ENCODE assay signal across 17 cellular contexts in genomic region chr17:58313815-58314705, GRCh38. TPM values are rescaled to one million over a fixed set of nuclear protein-coding genes. Genes with fewer than 3 reads are reported as not detected.
DNase-seq lines count a peak whose midpoint lies in the region; ATAC-seq and TF ChIP-seq lines count a peak whose summit lies in the region.
"Had no signal": no experiment of that assay in that cellular context is flagged by ENCODE, and none has a peak within 500 bp of the region (broad histone marks: within the 10 kb centered on the region; RNA-seq: fewer than 3 reads in every experiment).

No MANE protein-coding gene starts in this region.

- no peaks in the 10 kb centered on the region for H3K27me3 ChIP-seq in CD4-positive, CD25-positive, alpha-beta regulatory T cell (ENCODE audit: control insufficient read depth, insufficient read depth, low read length)
- no peaks in the 10 kb centered on the region for H3K27me3 ChIP-seq in BE2C
- H3K27me3 ChIP-seq: right lobe of liver had no signal

- H3K27ac Mint-ChIP-seq in CD4-positive, CD25-positive, alpha-beta regulatory T cell, result peak overlapping the region; percentile 21 to 67 (median 63)
- H3K27ac Mint-ChIP-seq in endothelial cell (ENCODE audit: unreplicated experiment), result no peak overlapping the region

- no peak for TF ChIP-seq CTCF in endothelial cell (IDR thresholded peaks at IDR 0.05; ENCODE audit: unreplicated experiment)
- TF ChIP-seq CTCF in BE2C (IDR thresholded peaks at IDR 0.05; ENCODE audit: low read depth, low read length), result no peak

- DNase-seq in 8988T (peak; percentile 7), NCI-H524 treated with DMSO at 0.1 percent for 48 hours (lab: John Stamatoyannopoulos, UW) (peak; percentile 65), endothelial cell (ENCODE audit: low spot score) (peak; percentile 0), BE2C (no peak), dedifferentiated amniotic fluid mesenchymal stem cell (ENCODE audit: extremely low spot score) (no peak), A172 (ENCODE audit: low spot score) (no peak)
- no peak for DNase-seq in CD4-positive, CD25-positive, alpha-beta regulatory T cell
- DNase-seq: C1 segment of cervical spinal cord; cortex of kidney; mesenchymal stem cell; NCI-H2081; right lobe of liver; SIG-M5; stimulated activated CD4-positive, alpha-beta T cell treated with anti-CD3 and anti-CD28 coated beads, Interleukin-2, amount 100 ng/mL, for 24 hours had no signal

- H3K36me3 ChIP-seq in CD4-positive, CD25-positive, alpha-beta regulatory T cell (ENCODE audit: control insufficient read depth, insufficient read depth, low read length), result no peaks in the 10 kb centered on the region
- no peaks in the 10 kb centered on the region for H3K36me3 ChIP-seq in BE2C
- H3K36me3 ChIP-seq: HAP-1, right lobe of liver had no signal

- peaks cover 15% of the 10 kb centered on the region for H3K36me3 Mint-ChIP-seq in CD4-positive, CD25-positive, alpha-beta regulatory T cell
- no peaks in the 10 kb centered on the region for H3K36me3 Mint-ChIP-seq in endothelial cell (ENCODE audit: low read depth, unreplicated experiment)

- no peak overlapping the region for H3K4me3 Mint-ChIP-seq in CD4-positive, CD25-positive, alpha-beta regulatory T cell
- no peak overlapping the region for H3K4me3 Mint-ChIP-seq in endothelial cell (ENCODE audit: unreplicated experiment)

- H3K4me1 Mint-ChIP-seq in CD4-positive, CD25-positive, alpha-beta regulatory T cell, result peaks cover 7 to 16% (median 11%) of the 10 kb centered on the region in 4 donors
- no peaks in the 10 kb centered on the region for H3K4me1 Mint-ChIP-seq in endothelial cell (ENCODE audit: unreplicated experiment)

- H3K27ac ChIP-seq in CD4-positive, CD25-positive, alpha-beta regulatory T cell (ENCODE audit: insufficient read depth, low read length, poor library complexity, severe bottlenecking), result no peak overlapping the region
- H3K27ac ChIP-seq: right lobe of liver had no signal

- H3K27me3 Mint-ChIP-seq in CD4-positive, CD25-positive, alpha-beta regulatory T cell, result no peaks in the 10 kb centered on the region
- peaks cover 12% of the 10 kb centered on the region for H3K27me3 Mint-ChIP-seq in endothelial cell (ENCODE audit: unreplicated experiment)

- H3K4me1 ChIP-seq in CD4-positive, CD25-positive, alpha-beta regulatory T cell (ENCODE audit: control insufficient read depth, insufficient read depth, low read length, poor library complexity, severe bottlenecking), result peaks cover 15% of the 10 kb centered on the region
- peaks cover 3% of the 10 kb centered on the region; the same call in 1 of the 2 replicates for H3K4me1 ChIP-seq in BE2C
- H3K4me1 ChIP-seq: HAP-1, right lobe of liver had no signal

- H3K9me3 ChIP-seq in CD4-positive, CD25-positive, alpha-beta regulatory T cell (ENCODE audit: control insufficient read depth in 2 of 2, low read length in 2 of 2), result no peaks in the 10 kb centered on the region
- H3K9me3 ChIP-seq in BE2C, result no peaks in the 10 kb centered on the region
- H3K9me3 ChIP-seq: HAP-1, right lobe of liver had no signal

- H3K4me3 ChIP-seq in CD4-positive, CD25-positive, alpha-beta regulatory T cell (ENCODE audit: low read depth, low read length), result no peak overlapping the region
- H3K4me3 ChIP-seq in BE2C (ENCODE audit: low read depth, low read length), result no peak overlapping the region
- H3K4me3 ChIP-seq: HAP-1, right lobe of liver had no signal

- H3K9me3 Mint-ChIP-seq in CD4-positive, CD25-positive, alpha-beta regulatory T cell, result no peaks in the 10 kb centered on the region
- no peaks in the 10 kb centered on the region for H3K9me3 Mint-ChIP-seq in endothelial cell (ENCODE audit: unreplicated experiment)

- no peak for ATAC-seq in CD4-positive, CD25-positive, alpha-beta regulatory T cell (ENCODE audit: low read depth in 2 of 2)
- ATAC-seq in HG03342 (IDR thresholded peaks at IDR 0.05; ENCODE audit: unreplicated experiment), result no peak
- ATAC-seq: right lobe of liver had no signal

RNA-seq across cellular contexts. Expression of gene TSPOAP1, which starts 14.5 kb away (rescaled TPM):
- 47.4 TPM for total RNA-seq in CD4-positive, CD25-positive, alpha-beta regulatory T cell
- 1 to 10 TPM in 2 of 4 donors, under 1 TPM in 2; 0.73 to 1.6 (median 0.92) TPM for polyA plus RNA-seq in CD4-positive, CD25-positive, alpha-beta regulatory T cell
- 1.3 TPM for total RNA-seq in endothelial cell (ENCODE audit: unreplicated experiment)
- polyA plus RNA-seq in BE2C (2012; ENCODE audit: insufficient read depth, insufficient read length, low read depth), result 3.1 TPM
- total RNA-seq in A172 (2014; rRNA removed; shearing (Covaris generic)), result not detected in 2 replicates

RNA-seq across cellular contexts. Expression of gene MPO, which starts 33.3 kb away (rescaled TPM):
- total RNA-seq in CD4-positive, CD25-positive, alpha-beta regulatory T cell, result not detected
- under 1 TPM in 1 of 4 donors, not detected in 3; 0.19 TPM for polyA plus RNA-seq in CD4-positive, CD25-positive, alpha-beta regulatory T cell
- total RNA-seq in endothelial cell (ENCODE audit: unreplicated experiment), result not detected
- polyA plus RNA-seq in BE2C (2012; ENCODE audit: insufficient read depth, insufficient read length, low read depth), result not detected
- not detected in 2 replicates for total RNA-seq in A172 (2014; rRNA removed; shearing (Covaris generic))
- polyA plus RNA-seq: keratinocyte had no signal

RNA-seq across cellular contexts. Expression of gene SUPT4H1, which starts 37.9 kb away (rescaled TPM):
- 52.6 TPM for total RNA-seq in CD4-positive, CD25-positive, alpha-beta regulatory T cell
- 100 to 1,000 TPM; 123 to 177 (median 136) TPM for polyA plus RNA-seq in CD4-positive, CD25-positive, alpha-beta regulatory T cell
- total RNA-seq in endothelial cell (ENCODE audit: unreplicated experiment), result 150 TPM
- 510 TPM for polyA plus RNA-seq in BE2C (2012; ENCODE audit: insufficient read depth, insufficient read length, low read depth)
- total RNA-seq in A172 (2014; rRNA removed; shearing (Covaris generic)), result 76.1 and 161 TPM in 2 replicates

Comparison
In these comparisons a context has a peak if more than half of its experiments do, and no peak if none do; other contexts are left out.
1. DNase-seq: peak in 8988T (single experiment), NCI-H524 treated with DMSO at 0.1 percent for 48 hours (single experiment) and endothelial cell (single experiment); none in CD4-positive, CD25-positive, alpha-beta regulatory T cell (0 of 3), BE2C (single experiment), dedifferentiated amniotic fluid mesenchymal stem cell (single experiment) and A172 (single experiment).
2. RNA of gene TSPOAP1, which starts 14.5 kb away (total RNA-seq): 47.4 TPM in CD4-positive, CD25-positive, alpha-beta regulatory T cell (single experiment); 1.3 TPM in endothelial cell (single experiment) and not detected in A172; every median in the first group is over 10 times any median in the second.